ENCODE assay signal across 19 cellular contexts in the genomic region with DNA sequence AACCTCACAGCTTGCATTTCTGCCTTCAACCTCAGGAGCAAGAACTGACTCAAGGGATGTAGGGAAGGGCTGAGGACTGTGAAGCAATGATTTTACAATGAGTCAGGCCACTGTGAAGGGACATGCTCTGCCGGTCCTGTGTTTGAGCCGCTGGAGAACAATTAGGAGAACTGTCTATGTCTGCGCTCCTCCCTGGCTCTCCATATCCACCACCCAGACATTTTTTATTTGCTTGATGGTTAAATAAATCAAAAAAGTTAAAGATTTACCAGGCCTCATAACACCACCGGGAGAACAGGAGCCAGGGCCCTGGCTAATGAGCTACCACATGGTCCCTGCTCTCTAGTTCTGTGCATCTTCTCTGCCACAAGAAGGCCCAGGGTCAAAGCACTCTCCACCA. TPM values are rescaled to one million over a fixed set of nuclear protein-coding genes. Genes with fewer than 3 reads are reported as not detected.
DNase-seq lines count a peak whose midpoint lies in the region; ATAC-seq, FAIRE-seq and TF ChIP-seq lines count a peak whose summit lies in the region.
"Had no signal": no experiment of that assay in that cellular context is flagged by ENCODE, and none has a peak within 500 bp of the region (broad histone marks: within the 10 kb centered on the region; RNA-seq: fewer than 3 reads in every experiment).

No MANE protein-coding gene starts in this region.

- TF ChIP-seq CTCF in AG09309 (IDR thresholded peaks at IDR 0.05; ENCODE audit: control insufficient read depth, insufficient read depth, low read depth, low read length, missing control alignments), result no peak
- TF ChIP-seq CTCF in choroid plexus epithelial cell (conservative IDR thresholded peaks at IDR 0.05; ENCODE audit: low read depth, low read length), result no peak

- intact Hi-C loops in cardiac septum (cut with DNase I), result no loop called here

- peak; percentile 78 for ATAC-seq in left lobe of liver
- ATAC-seq: activated CD8-positive, alpha-beta T cell treated with anti-CD3 and anti-CD28 coated beads for 36 hours; activated T-helper 17 cell treated with anti-CD3 and anti-CD28 coated beads, Interleukin-2, amount 50 U/mL, for 72 hours; foreskin keratinocyte; sciatic nerve had no signal

- H3K4me3 ChIP-seq in AG09309 (ENCODE audit: control insufficient read depth, low read depth, low read length), result no peak overlapping the region
- H3K4me3 ChIP-seq in choroid plexus epithelial cell (ENCODE audit: low read depth, low read length), result no peak overlapping the region
- H3K4me3 ChIP-seq: BLaER1, HAP-1, SJCRH30, tibial artery had no signal

- TF ChIP-seq POLR2A in H54 (IDR thresholded peaks at IDR 0.05; ENCODE audit: low read depth, low read length), result no peak

- DNase-seq in AG09309 (ENCODE audit: low read depth) (peak; percentile 23), HT1080 (ENCODE audit: low read depth) (peak; percentile 64), choroid plexus epithelial cell (ENCODE audit: low read depth) (peak; percentile 60), left lobe of liver (ENCODE audit: low spot score) (peak; percentile 82), 8988T (no peak), cardiac septum (ENCODE audit: low spot score) (no peak), H54 (ENCODE audit: insufficient read length, low spot score) (no peak)
- DNase-seq in activated effector memory CD4-positive, alpha-beta T cell treated with Interleukin-2 at 50 U/mL for 16 hours, result no peak
- DNase-seq: activated CD8-positive, alpha-beta T cell treated with anti-CD3 and anti-CD28 coated beads for 36 hours; anterior cingulate cortex; foreskin keratinocyte; NCI-H1105; SJCRH30; T1000; tibial artery had no signal

- no peak for FAIRE-seq in H54 (lab: Jason Lieb, UNC)

RNA-seq across cellular contexts. Expression of a gene that starts 29.6 kb away (rescaled TPM):
- 424 and 493 TPM in 2 replicates for total RNA-seq in HT1080 (2014; rRNA removed; shearing (Covaris generic))
- 332 and 368 TPM in 2 replicates for polyA plus RNA-seq in HT1080 (2015; cell fraction: cytosol; rRNA removed)
- 591 and 597 TPM in 2 replicates for polyA plus RNA-seq in HT1080 (2015; cell fraction: nucleus; rRNA removed)
- 152 TPM for total RNA-seq in left lobe of liver
- total RNA-seq in cardiac septum, result 91.3 TPM

RNA-seq across cellular contexts. Expression of a gene that starts 41.8 kb away (rescaled TPM):
- total RNA-seq in HT1080 (2014; rRNA removed; shearing (Covaris generic)), result 281 and 282 TPM in 2 replicates
- 229 and 234 TPM in 2 replicates for polyA plus RNA-seq in HT1080 (2015; cell fraction: cytosol; rRNA removed)
- 213 and 218 TPM in 2 replicates for polyA plus RNA-seq in HT1080 (2015; cell fraction: nucleus; rRNA removed)
- total RNA-seq in left lobe of liver, result 11.3 TPM
- total RNA-seq in cardiac septum, result 19.7 TPM

Comparison
In these comparisons a context has a peak if more than half of its experiments do, and no peak if none do; other contexts are left out.
1. DNase-seq: peak in AG09309 (single experiment), HT1080 (single experiment), choroid plexus epithelial cell (single experiment) and left lobe of liver (single experiment); none in activated effector memory CD4-positive, alpha-beta T cell treated with Interleukin-2 at 50 U/mL for 16 hours (single experiment), 8988T (single experiment), cardiac septum (single experiment) and H54 (single experiment).
2. RNA of a gene that starts 41.8 kb away (total RNA-seq): 281 to 282 TPM in HT1080; 19.7 TPM in cardiac septum (single experiment) and 11.3 TPM in left lobe of liver (single experiment); every median in the first group is over 10 times any median in the second.